ENCODE assay signal across 15 cellular contexts in genomic region chr6:47084530-47084929, GRCh38. TPM values are rescaled to one million over a fixed set of nuclear protein-coding genes. Genes with fewer than 3 reads are reported as not detected.
A peak's percentile ranks its signal among the peaks of the same experiment; 100 is the strongest.
DNase-seq lines count a peak whose midpoint lies in the region; ATAC-seq, FAIRE-seq and TF ChIP-seq lines count a peak whose summit lies in the region.
"Had no signal": no experiment of that assay in that cellular context is flagged by ENCODE, and none has a peak within 500 bp of the region (broad histone marks: within the 10 kb centered on the region; RNA-seq: fewer than 3 reads in every experiment).

No MANE protein-coding gene starts in this region.

- no peak for TF ChIP-seq CTCF in gastroesophageal sphincter (IDR thresholded peaks at IDR 0.05)
- TF ChIP-seq CTCF in HepG2 (CRISPR knock-in tag; IDR thresholded peaks at IDR 0.05) = no peak
- no peak for TF ChIP-seq CTCF in sigmoid colon (IDR thresholded peaks at IDR 0.05)

- H3K9me3 ChIP-seq in gastroesophageal sphincter (no peaks in the 10 kb centered on the region), HepG2 (ENCODE audit: low read length) (no peaks in the 10 kb centered on the region), sigmoid colon (no peaks in the 10 kb centered on the region), aorta (ENCODE audit: control insufficient read depth, low read length) (peaks cover 2% of the 10 kb centered on the region)

- no peak overlapping the region for H3K9ac ChIP-seq in HepG2 (ENCODE audit: insufficient read depth, low read depth, low read length)

- no peaks in the 10 kb centered on the region for H4K20me1 ChIP-seq in HepG2 (ENCODE audit: insufficient read depth, low read length)

- FAIRE-seq in HepG2 (lab: Jason Lieb, UNC) = no peak
- FAIRE-seq: RCC 7860 had no signal

- DNase-seq in amniotic epithelial cell (ENCODE audit: low read depth) (peak; percentile 50), HepG2 (ENCODE audit: low spot score) (no peak), sigmoid colon (no peak), AG08395 (ENCODE audit: low spot score) (no peak), aorta (no peak)
- no peak for DNase-seq in activated naive CD4-positive, alpha-beta T cell treated with Interleukin-2 at 50 U/mL for 16 hours
- no peak for DNase-seq in activated naive CD4-positive, alpha-beta T cell treated with anti-CD3 and anti-CD28 coated beads, Interleukin-2, amount 50 U/mL, for 16 hours
- DNase-seq: Calu3; CD4-positive, CD25-positive, alpha-beta regulatory T cell; Kasumi-1; NCI-H1417 treated with DMSO at 0.1 percent for 48 hours; NCI-H2081; NCI-H510A treated with DMSO at 0.1 percent for 48 hours had no signal

- H2AFZ ChIP-seq in HepG2 (ENCODE audit: low read length) = no peak overlapping the region

- no TSS peak for BruUV-seq in HepG2 (replicated peaks; lab: Mats Ljungman, UMichigan)

- H3K27ac ChIP-seq in gastroesophageal sphincter (peak overlapping the region; percentile 16 to 76 (median 62)), HepG2 (ENCODE audit: extremely low read length, insufficient read depth, low read length) (no peak overlapping the region), sigmoid colon (peak overlapping the region; percentile 41 to 79 (median 68)), aorta (ENCODE audit: low read depth in 1 of 2, low read length in 2 of 2) (no peak overlapping the region)

- in situ Hi-C loops in HepG2 (cut with HindIII; ENCODE audit: extremely low pct_ligation_motif_present, low pct_unique_long_range_greater_than_20kb) = no loop called here

- CTCF ChIA-PET in HepG2 (lab: Yijun Ruan, JAX; ENCODE audit: low intra/inter-chr PET ratio, low total read pairs) = interaction anchor here (1.1 kb wide), 1 partner anchor 13 kb away, joined by 3 read pairs; no protein-coding TSS in a partner anchor

- no peak for ATAC-seq in gastroesophageal sphincter
- ATAC-seq in HepG2 = peak; percentile 43
- no peak for ATAC-seq in aorta (ENCODE audit: low FRiP score)

- no peaks in the 10 kb centered on the region for H3K79me2 ChIP-seq in HepG2 (ENCODE audit: insufficient read depth, low read length)

- H3K4me3 ChIP-seq in gastroesophageal sphincter = no peak overlapping the region
- no peak overlapping the region for H3K4me3 ChIP-seq in HepG2 (replicated peaks in 1 of 3; ENCODE audit: insufficient read depth in 1 of 3, low read depth in 2 of 3, low read length in 3 of 3)
- H3K4me3 ChIP-seq in sigmoid colon = no peak overlapping the region
- H3K4me3 ChIP-seq in aorta (ENCODE audit: low read length in 2 of 2) = no peak overlapping the region

- peaks cover 11 to 37% (median 11%) of the 10 kb centered on the region in 3 donors for H3K4me1 ChIP-seq in gastroesophageal sphincter
- H3K4me1 ChIP-seq in HepG2 (ENCODE audit: insufficient read depth, low read length) = peaks cover 74% of the 10 kb centered on the region
- H3K4me1 ChIP-seq in sigmoid colon = peaks cover 0 to 29% (median 22%) of the 10 kb centered on the region in 4 donors
- no peaks in the 10 kb centered on the region for H3K4me1 ChIP-seq in aorta (ENCODE audit: control insufficient read depth in 1 of 2, insufficient read depth in 2 of 2, low read length in 2 of 2)

- no peak for TF ChIP-seq RAD21 in HepG2 (CRISPR knock-in tag; IDR thresholded peaks at IDR 0.05)

- TF ChIP-seq POLR2A in gastroesophageal sphincter (IDR thresholded peaks at IDR 0.05) (no peak), HepG2 (IDR thresholded peaks at IDR 0.05; ENCODE audit: insufficient read depth in 1 of 2, low read depth in 2 of 2, low read length in 2 of 2) (no peak), sigmoid colon (IDR thresholded peaks at IDR 0.05) (no peak)

- H3K36me3 ChIP-seq in gastroesophageal sphincter = no peaks in the 10 kb centered on the region
- H3K36me3 ChIP-seq in HepG2 (replicated peaks in 1 of 2; ENCODE audit: control insufficient read depth in 1 of 2, insufficient read depth in 2 of 2, low read length in 2 of 2) = no peaks in the 10 kb centered on the region
- H3K36me3 ChIP-seq in sigmoid colon = no peaks in the 10 kb centered on the region
- H3K36me3 ChIP-seq in aorta (ENCODE audit: control insufficient read depth in 1 of 2, insufficient read depth in 2 of 2, low read length in 1 of 2) = no peaks in the 10 kb centered on the region

- 55 to 56% methylated on average over 1 of the region's 1 CpG for WGBS in gastroesophageal sphincter (ENCODE audit: low coverage in 1 of 2), 2 donors
- WGBS in HepG2 (ENCODE audit: low lambda C conversion rate) = 89% methylated on average over 1 of the region's 1 CpG
- 53 to 78% methylated on average over 1 of the region's 1 CpG for WGBS in sigmoid colon, 2 donors
- WGBS in aorta, 2 donors = 21 to 41% methylated on average over 1 of the region's 1 CpG

- intact Hi-C loops in HepG2 (cut with micrococcal nuclease; ENCODE audit: unreplicated experiment) (no loop called here), sigmoid colon (cut with DNase I) (loop anchor here (5.0 kb wide), 1 partner anchor 158 kb away; no protein-coding TSS in a partner anchor), aorta (cut with DNase I) (no loop called here)

- TF ChIP-seq EP300 in gastroesophageal sphincter (IDR thresholded peaks at IDR 0.05) (no peak), HepG2 (IDR thresholded peaks at IDR 0.05; ENCODE audit: low read depth in 2 of 2, low read length in 2 of 2) (no peak), HepG2 (CRISPR knock-in tag; IDR thresholded peaks at IDR 0.05; ENCODE audit: borderline replicate concordance) (no peak), sigmoid colon (IDR thresholded peaks at IDR 0.05) (no peak)

- no peak overlapping the region for H3K4me2 ChIP-seq in HepG2 (ENCODE audit: low read depth, low read length)

- no peaks in the 10 kb centered on the region for H3K27me3 ChIP-seq in gastroesophageal sphincter
- H3K27me3 ChIP-seq in HepG2 (ENCODE audit: control insufficient read depth in 1 of 2, insufficient read depth in 2 of 2, low read length in 2 of 2) = no peaks in the 10 kb centered on the region
- no peaks in the 10 kb centered on the region for H3K27me3 ChIP-seq in sigmoid colon
- peaks cover 0 to 2% of the 10 kb centered on the region in 2 donors for H3K27me3 ChIP-seq in aorta (ENCODE audit: control insufficient read depth in 1 of 2, insufficient read depth in 2 of 2, low read length in 1 of 2)

- POLR2A ChIA-PET in HepG2 (lab: Yijun Ruan, JAX) = interaction anchor here (1.4 to 2.0 kb wide), 6 partner anchors 8 to 225 kb away, joined by 3 to 14 read pairs (median 8); partner anchors contain the start of gene TNFRSF21

TF ChIP-seq in HepG2, 621 proteins besides CTCF, POLR2A, EP300 and RAD21 (continues in another document):
- no peak for TF ChIP-seq ONECUT2 (CRISPR knock-in tag; IDR thresholded peaks at IDR 0.05)
- no peak for TF ChIP-seq U2AF2 (IDR thresholded peaks at IDR 0.05; ENCODE audit: low read depth, low read length)
- TF ChIP-seq, protein P1, sequence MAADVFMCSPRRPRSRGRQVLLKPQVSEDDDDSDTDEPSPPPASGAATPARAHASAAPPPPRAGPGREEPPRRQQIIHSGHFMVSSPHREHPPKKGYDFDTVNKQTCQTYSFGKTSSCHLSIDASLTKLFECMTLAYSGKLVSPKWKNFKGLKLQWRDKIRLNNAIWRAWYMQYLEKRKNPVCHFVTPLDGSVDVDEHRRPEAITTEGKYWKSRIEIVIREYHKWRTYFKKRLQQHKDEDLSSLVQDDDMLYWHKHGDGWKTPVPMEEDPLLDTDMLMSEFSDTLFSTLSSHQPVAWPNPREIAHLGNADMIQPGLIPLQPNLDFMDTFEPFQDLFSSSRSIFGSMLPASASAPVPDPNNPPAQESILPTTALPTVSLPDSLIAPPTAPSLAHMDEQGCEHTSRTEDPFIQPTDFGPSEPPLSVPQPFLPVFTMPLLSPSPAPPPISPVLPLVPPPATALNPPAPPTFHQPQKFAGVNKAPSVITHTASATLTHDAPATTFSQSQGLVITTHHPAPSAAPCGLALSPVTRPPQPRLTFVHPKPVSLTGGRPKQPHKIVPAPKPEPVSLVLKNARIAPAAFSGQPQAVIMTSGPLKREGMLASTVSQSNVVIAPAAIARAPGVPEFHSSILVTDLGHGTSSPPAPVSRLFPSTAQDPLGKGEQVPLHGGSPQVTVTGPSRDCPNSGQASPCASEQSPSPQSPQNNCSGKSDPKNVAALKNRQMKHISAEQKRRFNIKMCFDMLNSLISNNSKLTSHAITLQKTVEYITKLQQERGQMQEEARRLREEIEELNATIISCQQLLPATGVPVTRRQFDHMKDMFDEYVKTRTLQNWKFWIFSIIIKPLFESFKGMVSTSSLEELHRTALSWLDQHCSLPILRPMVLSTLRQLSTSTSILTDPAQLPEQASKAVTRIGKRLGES (CRISPR knock-in tag; IDR thresholded peaks at IDR 0.05; ENCODE audit: borderline replicate concordance) = no peak

RNA-seq across cellular contexts. Expression of gene ADGRF1, which starts 42.4 kb away (rescaled TPM):
- total RNA-seq in gastroesophageal sphincter (1 to 10 TPM in 1 of 4 donors, not detected in 3; 1.8 TPM), HepG2 (2016; rRNA removed; fragmentation: Illumina TruSeq; extraction: Trizol) (not detected in 2 replicates), sigmoid colon (not detected), aorta (not detected)
- not detected in 2 replicates for total RNA-seq in HepG2 (2016; cell fraction: cytosol; rRNA removed; fragmentation: Illumina TruSeq; extraction: Trizol; ENCODE audit: low read depth)
- not detected in 2 replicates for total RNA-seq in HepG2 (2016; cell fraction: insoluble cytoplasmic fraction; rRNA removed; fragmentation: Illumina TruSeq; extraction: Trizol)
- total RNA-seq in HepG2 (2016; cell fraction: membrane; rRNA removed; fragmentation: Illumina TruSeq; extraction: Trizol) = not detected in 2 replicates
- not detected in 2 replicates for total RNA-seq in HepG2 (2016; cell fraction: nucleus; rRNA removed; fragmentation: Illumina TruSeq; extraction: Trizol)
- polyA plus RNA-seq in HepG2 (2011; rRNA removed) (not detected in 2 replicates), sigmoid colon (1 to 10 TPM in 1 of 3 donors, under 1 TPM in 1, not detected in 1; 0.46 to 1.0 TPM), aorta (not detected)
- 0.03 TPM in 1 of 2 replicates, not detected in the other for polyA plus RNA-seq in HepG2 (2011; cell fraction: cytosol; rRNA removed)
- polyA plus RNA-seq in HepG2 (2011; cell fraction: nucleus; rRNA removed) = not detected in 2 replicates
- polyA plus RNA-seq in HepG2 (2012) = not detected in 2 replicates
- polyA plus RNA-seq in HepG2 (2016; cell fraction: cytosol; fragmentation: Illumina TruSeq; extraction: Trizol; ENCODE audit: low read depth) = not detected in 2 replicates
- not detected in 2 replicates for polyA plus RNA-seq in HepG2 (2016; cell fraction: insoluble cytoplasmic fraction; fragmentation: Illumina TruSeq; extraction: Trizol; ENCODE audit: low read depth)
- not detected in 2 replicates for polyA plus RNA-seq in HepG2 (2016; cell fraction: membrane; fragmentation: Illumina TruSeq; extraction: Trizol; ENCODE audit: low read depth)
- polyA plus RNA-seq in HepG2 (2016; cell fraction: nucleus; fragmentation: Illumina TruSeq; extraction: Trizol; ENCODE audit: insufficient read depth, low read depth) = not detected in 2 replicates
- not detected in 2 replicates for polyA minus RNA-seq in HepG2 (2011; rRNA and poly(A)+ RNA removed; ENCODE audit: low replicate concordance)
- polyA minus RNA-seq in HepG2 (2011; cell fraction: cytosol; rRNA and poly(A)+ RNA removed) = not detected in 2 replicates
- polyA minus RNA-seq in HepG2 (2011; cell fraction: nucleus; rRNA and poly(A)+ RNA removed) = not detected in 2 replicates
- total RNA-seq: CD4-positive, CD25-positive, alpha-beta regulatory T cell had no signal
- polyA plus RNA-seq: CD4-positive, CD25-positive, alpha-beta regulatory T cell had no signal

Comparison
In these comparisons a context has a peak if more than half of its experiments do, and no peak if none do; other contexts are left out.
1. H3K27ac ChIP-seq: peak in gastroesophageal sphincter (4 of 4) and sigmoid colon (4 of 4); none in HepG2 (single experiment) and aorta (0 of 2).